8 cellular contexts compared by ENCODE assay signal in genomic region chr12:6285063-6285477, GRCh38. TPM values are rescaled to one million over a fixed set of nuclear protein-coding genes. Genes with fewer than 3 reads are reported as not detected.
DNase-seq lines count a peak whose midpoint lies in the region; ATAC-seq, FAIRE-seq and TF ChIP-seq lines count a peak whose summit lies in the region.

No MANE protein-coding gene starts in this region.

- H3K27ac Mint-ChIP-seq in CD4-positive, CD25-positive, alpha-beta regulatory T cell, result no peak overlapping the region
- no peak overlapping the region; the same call in 1 of the 2 replicates for H3K27ac Mint-ChIP-seq in GM23338
- no peak overlapping the region for H3K27ac Mint-ChIP-seq in WTC11

- H3K36me3 ChIP-seq in CD4-positive, CD25-positive, alpha-beta regulatory T cell (ENCODE audit: control insufficient read depth, insufficient read depth, low read length), result no peaks in the 10 kb centered on the region
- H3K36me3 ChIP-seq in GM23338 (ENCODE audit: insufficient read depth) (no peaks in the 10 kb centered on the region), bronchial epithelial cell (ENCODE audit: control insufficient read depth, insufficient read depth, low read length) (no peaks in the 10 kb centered on the region)

- H3K4me2 ChIP-seq in GM23338, result no peak overlapping the region

- TF ChIP-seq CTCF in GM23338 (conservative IDR thresholded peaks at IDR 0.05; ENCODE audit: low read depth in 2 of 2) (peak; percentile 88 to 97), WTC11 (IDR thresholded peaks at IDR 0.05) (peak; percentile 95), bronchial epithelial cell (IDR thresholded peaks at IDR 0.05; ENCODE audit: insufficient read depth, low read length, severe bottlenecking) (peak; percentile 91)

- no peak for FAIRE-seq in bronchial epithelial cell (lab: Jason Lieb, UNC)

- peak; percentile 68 for ATAC-seq in CD4-positive, CD25-positive, alpha-beta regulatory T cell (ENCODE audit: low read depth in 2 of 2)
- ATAC-seq in GM23338, result peak; percentile 92
- ATAC-seq in WTC11, result peak; percentile 88

- no peak overlapping the region for H3K27ac ChIP-seq in CD4-positive, CD25-positive, alpha-beta regulatory T cell (ENCODE audit: insufficient read depth, low read length, poor library complexity, severe bottlenecking)
- no peak overlapping the region for H3K27ac ChIP-seq in GM23338 (ENCODE audit: low read depth)

- POLR2A ChIA-PET in WTC11 (lab: Charles Lee), result interaction anchor here (1.3 kb wide), 1 partner anchor 90 kb away, joined by 5 read pairs; no protein-coding TSS in a partner anchor

- H3K27me3 ChIP-seq in CD4-positive, CD25-positive, alpha-beta regulatory T cell (ENCODE audit: control insufficient read depth, insufficient read depth, low read length), result no peaks in the 10 kb centered on the region
- H3K27me3 ChIP-seq in GM23338 (ENCODE audit: insufficient read depth) (no peaks in the 10 kb centered on the region), bronchial epithelial cell (ENCODE audit: control insufficient read depth, insufficient read depth, low read length) (no peaks in the 10 kb centered on the region)

- H3F3A ChIP-seq in GM23338 (replicated peaks; ENCODE audit: low read depth), result no peaks in the 10 kb centered on the region

- peaks cover 23% of the 10 kb centered on the region for H3K27me3 Mint-ChIP-seq in CD4-positive, CD25-positive, alpha-beta regulatory T cell
- H3K27me3 Mint-ChIP-seq in GM23338 (ENCODE audit: insufficient read depth, low read depth, poor library complexity), result peaks cover 16% of the 10 kb centered on the region
- H3K27me3 Mint-ChIP-seq in WTC11 (ENCODE audit: low read depth), result peaks cover 5% of the 10 kb centered on the region

- H3K4me3 Mint-ChIP-seq in CD4-positive, CD25-positive, alpha-beta regulatory T cell, result no peak overlapping the region
- H3K4me3 Mint-ChIP-seq in GM23338, result no peak overlapping the region
- H3K4me3 Mint-ChIP-seq in WTC11, result no peak overlapping the region

- no peaks in the 10 kb centered on the region for H3K36me3 Mint-ChIP-seq in CD4-positive, CD25-positive, alpha-beta regulatory T cell
- H3K36me3 Mint-ChIP-seq in GM23338 (ENCODE audit: low read depth), result peaks cover 4% of the 10 kb centered on the region; the same call in 1 of the 3 replicates
- peaks cover 7% of the 10 kb centered on the region for H3K36me3 Mint-ChIP-seq in WTC11

- H3K4me1 ChIP-seq in CD4-positive, CD25-positive, alpha-beta regulatory T cell (ENCODE audit: control insufficient read depth, insufficient read depth, low read length, poor library complexity, severe bottlenecking), result no peaks in the 10 kb centered on the region
- H3K4me1 ChIP-seq in GM23338 (ENCODE audit: insufficient read depth), result peaks cover 4% of the 10 kb centered on the region

- H3K4me1 Mint-ChIP-seq in CD4-positive, CD25-positive, alpha-beta regulatory T cell, result peaks cover 0 to 6% (median 4%) of the 10 kb centered on the region in 4 donors
- H3K4me1 Mint-ChIP-seq in GM23338 (peaks cover 19% of the 10 kb centered on the region), WTC11 (peaks cover 20% of the 10 kb centered on the region)

- peak; percentile 48 to 63 (median 55) for DNase-seq in CD4-positive, CD25-positive, alpha-beta regulatory T cell
- DNase-seq in GM23338 (ENCODE audit: low spot score) (peak; percentile 85), NCI-H2107 treated with DMSO at 0.1 percent for 48 hours (lab: John Stamatoyannopoulos, UW; ENCODE audit: unreplicated experiment) (peak; percentile 80), WTC11 (ENCODE audit: low spot score) (peak; percentile 73), bronchial epithelial cell (ENCODE audit: low read depth) (peak; percentile 41), kidney glomerular epithelial cell (lab: John Stamatoyannopoulos, UW) (peak; percentile 77), NK-92 (lab: John Stamatoyannopoulos, UW; ENCODE audit: unreplicated experiment) (no peak)
- peak; percentile 64 to 65 for DNase-seq in stimulated activated CD4-positive, alpha-beta T cell treated with anti-CD3 and anti-CD28 coated beads, Interleukin-2, amount 100 ng/mL, for 48 hours

- CTCF ChIA-PET in WTC11 (lab: Charles Lee), result interaction anchor here (0.6 to 4.8 kb wide), 56 partner anchors 10 to 540 kb away, joined by 3 to 80 read pairs (median 4); partner anchors contain the start of genes CD9 and VAMP1

- no peaks in the 10 kb centered on the region for H3K9me2 ChIP-seq in GM23338 (ENCODE audit: insufficient read depth)

- no peaks in the 10 kb centered on the region for H3K9me3 ChIP-seq in CD4-positive, CD25-positive, alpha-beta regulatory T cell (ENCODE audit: control insufficient read depth in 2 of 2, low read length in 2 of 2)

- H2AFZ ChIP-seq in GM23338, result no peak overlapping the region

- H4K20me1 ChIP-seq in GM23338 (replicated peaks; ENCODE audit: insufficient read depth), result no peaks in the 10 kb centered on the region

- H3K4me3 ChIP-seq in CD4-positive, CD25-positive, alpha-beta regulatory T cell (ENCODE audit: low read depth, low read length), result no peak overlapping the region
- H3K4me3 ChIP-seq in GM23338 (no peak overlapping the region), bronchial epithelial cell (ENCODE audit: low read depth, low read length) (no peak overlapping the region)

- no peaks in the 10 kb centered on the region for H3K79me2 ChIP-seq in GM23338 (replicated peaks; ENCODE audit: insufficient read depth)

- no peaks in the 10 kb centered on the region for H3K9me3 Mint-ChIP-seq in CD4-positive, CD25-positive, alpha-beta regulatory T cell
- H3K9me3 Mint-ChIP-seq in GM23338, result peaks cover 11% of the 10 kb centered on the region
- peaks cover 7% of the 10 kb centered on the region for H3K9me3 Mint-ChIP-seq in WTC11

TF ChIP-seq in GM23338, 12 proteins besides CTCF, POLR2A, EP300 and RAD21 (continues in another document):
- TF ChIP-seq CREB1 (CRISPR knock-in tag; IDR thresholded peaks at IDR 0.05; ENCODE audit: low read depth) (no peak), ZNF114 (CRISPR knock-in tag; IDR thresholded peaks at IDR 0.05) (no peak)

TF ChIP-seq in WTC11, 78 proteins besides CTCF, POLR2A, EP300 and RAD21:
- TF ChIP-seq ZNF138 (CRISPR knock-in tag; conservative IDR thresholded peaks at IDR 0.05), result no peak
- no peak for TF ChIP-seq MXD4 (CRISPR knock-in tag; IDR thresholded peaks at IDR 0.05; ENCODE audit: borderline replicate concordance)
- no peak for TF ChIP-seq NR3C1 (CRISPR knock-in tag; conservative IDR thresholded peaks at IDR 0.05; ENCODE audit: low read depth)
- no peak for TF ChIP-seq ZNF396 (CRISPR knock-in tag; IDR thresholded peaks at IDR 0.05; ENCODE audit: borderline replicate concordance)
- TF ChIP-seq ELF4 (CRISPR knock-in tag; IDR thresholded peaks at IDR 0.05; ENCODE audit: low read depth), result no peak
- TF ChIP-seq GRHL2 (CRISPR knock-in tag; IDR thresholded peaks at IDR 0.05; ENCODE audit: insufficient replicate concordance, severe bottlenecking), result no peak

RNA-seq across cellular contexts. Expression of gene PLEKHG6, which starts 25.4 kb away (rescaled TPM):
- not detected for total RNA-seq in CD4-positive, CD25-positive, alpha-beta regulatory T cell
- under 1 TPM in 3 of 4 donors, not detected in 1; 0.31 to 0.62 (median 0.37) TPM for polyA plus RNA-seq in CD4-positive, CD25-positive, alpha-beta regulatory T cell
- 21.3 and 174 TPM in 2 replicates for total RNA-seq in GM23338 (2014; rRNA removed; shearing (Covaris generic))
- 15.7 and 18.0 TPM in 2 replicates for polyA plus RNA-seq in GM23338 (2016; fragmentation: Nextera tagmentation; extraction: Ambion mirVana)
- total RNA-seq in WTC11 (2021) (36.8 to 46.4 TPM (median 38.4 TPM) in 3 replicates), bronchial epithelial cell (15.3 and 23.4 TPM in 2 replicates)

RNA-seq across cellular contexts. Expression of gene TNFRSF1A, which starts 56.8 kb away (rescaled TPM):
- 38.5 TPM for total RNA-seq in CD4-positive, CD25-positive, alpha-beta regulatory T cell
- 10 to 100 TPM; 25.6 to 39.5 (median 31.0) TPM for polyA plus RNA-seq in CD4-positive, CD25-positive, alpha-beta regulatory T cell
- 36.7 and 43.4 TPM in 2 replicates for total RNA-seq in GM23338 (2014; rRNA removed; shearing (Covaris generic))
- polyA plus RNA-seq in GM23338 (2016; fragmentation: Nextera tagmentation; extraction: Ambion mirVana), result 24.3 and 28.5 TPM in 2 replicates
- total RNA-seq in WTC11 (2021) (32.3 to 44.1 TPM (median 32.4 TPM) in 3 replicates), bronchial epithelial cell (26.9 and 47.0 TPM in 2 replicates)

Comparison
In these comparisons a context has a peak if more than half of its experiments do, and no peak if none do; other contexts are left out.
1. RNA of gene PLEKHG6, which starts 25.4 kb away (total RNA-seq): 36.8 to 46.4 TPM in WTC11, 21.3 to 174 TPM in GM23338 and 15.3 to 23.4 TPM in bronchial epithelial cell; not detected in CD4-positive, CD25-positive, alpha-beta regulatory T cell (single experiment); every median in the first group is over 10 times any median in the second.
2. Peak in every context shown above with its lines, with median percentiles within 50 percentile points of each other: ATAC-seq and CTCF ChIP-seq.